20 cellular contexts compared by ENCODE assay signal in the genomic region with DNA sequence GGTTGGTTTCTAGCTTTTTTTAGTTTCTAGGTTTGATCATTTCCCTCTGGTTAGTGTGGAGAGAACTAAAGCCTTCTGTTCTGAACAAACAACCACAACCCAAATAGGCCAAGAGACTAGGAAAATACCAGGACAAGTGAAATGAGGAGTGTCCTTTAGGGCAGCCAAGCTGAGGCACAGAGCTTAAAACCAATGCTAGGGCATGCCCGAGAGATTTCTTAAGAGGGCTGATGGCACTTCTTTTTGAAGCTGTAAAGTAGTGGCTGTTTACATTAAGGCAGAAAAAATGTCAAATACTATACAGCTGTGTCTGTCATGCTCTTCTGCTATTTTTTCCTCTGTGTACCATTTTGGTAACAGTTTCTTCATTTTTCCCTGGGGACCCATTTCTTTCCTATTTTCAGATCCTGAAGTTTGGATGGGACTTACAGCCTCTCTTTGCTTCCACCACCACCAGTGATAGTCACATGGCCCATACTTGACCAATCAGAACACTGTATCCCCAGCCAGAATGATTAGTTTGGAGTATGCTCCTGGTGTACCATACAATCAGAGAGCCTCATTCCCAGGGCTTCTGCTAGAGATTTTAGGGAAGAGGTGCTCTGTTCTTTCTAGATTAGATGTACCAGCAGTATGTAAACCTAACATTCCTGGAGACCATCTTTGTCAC.
A peak's percentile ranks its signal among the peaks of the same experiment; 100 is the strongest.
DNase-seq lines count a peak whose midpoint lies in the region; ATAC-seq, FAIRE-seq and TF ChIP-seq lines count a peak whose summit lies in the region.
"Had no signal": no experiment of that assay in that cellular context is flagged by ENCODE, and none has a peak within 500 bp of the region (broad histone marks: within the 10 kb centered on the region; RNA-seq: fewer than 3 reads in every experiment).

No MANE protein-coding gene starts in this region.

- in situ Hi-C loops in HAP-1 (cut with MboI; ENCODE audit: low sequenced_read_pairs): no loop called here

- peaks cover 3% of the 10 kb centered on the region for H3K9me3 Mint-ChIP-seq in neural progenitor cell

- H3K36me3 Mint-ChIP-seq in neural progenitor cell: no peaks in the 10 kb centered on the region

- no peaks in the 10 kb centered on the region for H3K27me3 Mint-ChIP-seq in neural progenitor cell (ENCODE audit: insufficient read depth, low read depth)
- H3K27me3 Mint-ChIP-seq: CD4-positive, CD25-positive, alpha-beta regulatory T cell had no signal

- H3K36me3 ChIP-seq in neural progenitor cell (no peaks in the 10 kb centered on the region), HAP-1 (replicated peaks) (no peaks in the 10 kb centered on the region)
- H3K36me3 ChIP-seq: MG63, SJCRH30 had no signal

- ATAC-seq in esophagus mucosa: peak; percentile 55
- ATAC-seq: PC-3 had no signal

- H3F3A ChIP-seq in neural progenitor cell (ENCODE audit: low read depth): no peaks in the 10 kb centered on the region

- no peak overlapping the region for H3K27ac ChIP-seq in neural progenitor cell
- H3K27ac ChIP-seq: KMS-11, RWPE1, SJCRH30 had no signal

- no peak overlapping the region for H3K4me3 ChIP-seq in neural progenitor cell
- no peak overlapping the region for H3K4me3 ChIP-seq in HAP-1
- H3K4me3 ChIP-seq: SJCRH30 had no signal

- peak overlapping the region; percentile 12 for H3K27ac Mint-ChIP-seq in neural progenitor cell
- H3K27ac Mint-ChIP-seq: CD4-positive, CD25-positive, alpha-beta regulatory T cell had no signal

- H4K20me1 ChIP-seq in neural progenitor cell (ENCODE audit: low read depth): no peaks in the 10 kb centered on the region

- no peak overlapping the region for H3K4me2 ChIP-seq in neural progenitor cell
- H3K4me2 ChIP-seq: KMS-11 had no signal

- no peaks in the 10 kb centered on the region for H3K4me1 Mint-ChIP-seq in neural progenitor cell
- H3K4me1 Mint-ChIP-seq: CD4-positive, CD25-positive, alpha-beta regulatory T cell had no signal

- H3K4me1 ChIP-seq in neural progenitor cell (no peaks in the 10 kb centered on the region), HAP-1 (no peaks in the 10 kb centered on the region)
- H3K4me1 ChIP-seq: SJCRH30 had no signal

- no peak overlapping the region for H3K9ac ChIP-seq in neural progenitor cell
- H3K9ac ChIP-seq: KMS-11 had no signal

- no peak for TF ChIP-seq CTCF in neural progenitor cell (IDR thresholded peaks at IDR 0.05)

- DNase-seq in M059J (ENCODE audit: low read depth): peak; percentile 9
- peak; percentile 45 for DNase-seq in NCI-H510A treated with DMSO at 0.1 percent for 48 hours (lab: John Stamatoyannopoulos, UW)
- DNase-seq in neural progenitor cell (ENCODE audit: low spot score): no peak
- no peak for DNase-seq in GM12892 (ENCODE audit: insufficient read length)
- no peak for DNase-seq in GF-D8 (lab: John Stamatoyannopoulos, UW)
- DNase-seq in stimulated activated CD4-positive, alpha-beta T cell treated with anti-CD3 and anti-CD28 coated beads, Interleukin-2, amount 100 ng/mL, for 24 hours: no peak
- DNase-seq in HAP-1 (ENCODE audit: low spot score in 2 of 2): no peak
- DNase-seq: ACHN; CD4-positive, CD25-positive, alpha-beta regulatory T cell; GDM1; H7; MG63; NCI-H1092; NCI-H446; NCI-H774; SJCRH30 had no signal

- no peak overlapping the region for H3K4me3 Mint-ChIP-seq in neural progenitor cell
- H3K4me3 Mint-ChIP-seq: CD4-positive, CD25-positive, alpha-beta regulatory T cell had no signal

- H3K9me3 ChIP-seq in neural progenitor cell (ENCODE audit: low read depth): no peaks in the 10 kb centered on the region
- no peaks in the 10 kb centered on the region for H3K9me3 ChIP-seq in HAP-1
- H3K9me3 ChIP-seq: MG63, SJCRH30 had no signal

- no peaks in the 10 kb centered on the region for H3K79me2 ChIP-seq in neural progenitor cell (ENCODE audit: low read depth)

- no peak for FAIRE-seq in GM12892 (lab: Jason Lieb, UNC)

- TF ChIP-seq POLR2A in GM12892 (IDR thresholded peaks at IDR 0.05; ENCODE audit: low read depth, low read length): no peak

- H3K27me3 ChIP-seq in neural progenitor cell (no peaks in the 10 kb centered on the region), HAP-1 (ENCODE audit: low read depth) (no peaks in the 10 kb centered on the region)
- H3K27me3 ChIP-seq: MG63, SJCRH30 had no signal

- peak overlapping the region; percentile 80 for H2AFZ ChIP-seq in neural progenitor cell (replicated peaks)

Comparison
In these comparisons a context has a peak if more than half of its experiments do, and no peak if none do; other contexts are left out.
1. DNase-seq: peak in M059J (single experiment) and NCI-H510A treated with DMSO at 0.1 percent for 48 hours (single experiment); none in neural progenitor cell (single experiment), GM12892 (single experiment), GF-D8 (single experiment), stimulated activated CD4-positive, alpha-beta T cell treated with anti-CD3 and anti-CD28 coated beads, Interleukin-2, amount 100 ng/mL, for 24 hours (0 of 2) and HAP-1 (0 of 2).